Comparison of ENCODE assay signal across 13 cellular contexts in the genomic region with DNA sequence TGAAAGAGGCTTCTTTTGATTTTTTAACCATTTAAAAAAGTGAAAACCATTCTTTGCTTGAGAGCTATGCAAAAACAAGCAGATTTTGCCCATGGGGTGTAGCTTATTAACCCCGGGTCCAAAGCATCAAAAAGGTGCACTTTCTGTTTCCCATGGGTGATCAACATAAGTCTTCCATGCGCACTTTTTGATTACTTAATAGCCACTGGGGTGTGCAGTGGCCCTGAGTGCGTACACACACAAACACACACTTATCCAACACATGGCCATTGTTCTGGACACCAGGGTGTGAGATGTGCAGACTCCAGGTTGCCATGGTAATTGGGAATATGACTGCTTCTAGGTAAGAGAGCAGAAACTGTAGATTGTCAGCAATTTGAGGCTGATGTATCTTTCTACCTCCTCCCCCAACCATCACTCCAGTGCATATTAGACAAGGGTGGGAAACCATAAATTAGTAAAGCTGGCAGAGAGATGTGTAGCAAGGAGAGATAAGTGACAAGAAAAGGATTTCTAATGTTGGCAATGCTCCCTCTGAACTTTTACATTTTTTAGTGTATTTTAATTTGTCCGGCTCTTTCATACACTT.
"Had no signal": no experiment of that assay in that cellular context is flagged by ENCODE, and none has a peak within 500 bp of the region (broad histone marks: within the 10 kb centered on the region; RNA-seq: fewer than 3 reads in every experiment).

No MANE protein-coding gene starts in this region.

- H3K4me3 ChIP-seq: gastroesophageal sphincter, heart right ventricle, pancreas, sigmoid colon, stomach, testis, upper lobe of right lung had no signal

- ATAC-seq: gastroesophageal sphincter; heart right ventricle; naive thymus-derived CD4-positive, alpha-beta T cell had no signal

- H3K27ac ChIP-seq: gastroesophageal sphincter, heart right ventricle, sigmoid colon, stomach, testis, upper lobe of right lung had no signal

- H3K36me3 ChIP-seq: gastroesophageal sphincter, heart right ventricle, pancreas, sigmoid colon, stomach, upper lobe of right lung had no signal

- DNase-seq: activated CD4-positive, alpha-beta T cell treated with anti-CD3 and anti-CD28 coated beads, Interleukin-2, amount 50 U/mL, for 48 hours; activated naive CD4-positive, alpha-beta T cell treated with anti-CD3 and anti-CD28 coated beads, Interleukin-2, amount 50 U/mL, for 16 hours; erythroblast; heart right ventricle; naive thymus-derived CD4-positive, alpha-beta T cell; sigmoid colon; stimulated activated CD4-positive, alpha-beta T cell treated with anti-CD3 and anti-CD28 coated beads, Interleukin-2, amount 100 ng/mL, for 24 hours; stomach; testis; upper lobe of right lung had no signal

- H3K9me3 ChIP-seq: gastroesophageal sphincter, heart right ventricle, pancreas, sigmoid colon, stomach, testis, upper lobe of right lung had no signal

- FAIRE-seq: islet of Langerhans, pancreas had no signal

- H3K4me1 ChIP-seq: gastroesophageal sphincter, testis, upper lobe of right lung had no signal

- H3K27me3 ChIP-seq: pancreas, sigmoid colon, testis, upper lobe of right lung had no signal
